8 cellular contexts compared by ENCODE assay signal in genomic region chr3:19946832-19947548, GRCh38. TPM values are rescaled to one million over a fixed set of nuclear protein-coding genes. Genes with fewer than 3 reads are reported as not detected.
DNase-seq lines count a peak whose midpoint lies in the region; ATAC-seq, FAIRE-seq and TF ChIP-seq lines count a peak whose summit lies in the region.

TSS of gene RAB5A (plus strand) at chr3:19947097. CDS start at chr3:19950899, 3,802 bp downstream.

- dilution Hi-C loops in IMR-90 (cut with HindIII; ENCODE audit: low sequenced_read_pairs, unreplicated experiment) (no loop called here), endothelial cell of umbilical vein (cut with MboI; ENCODE audit: extremely low pct_ligation_motif_present, low sequenced_read_pairs) (no loop called here)

- H3K27ac ChIP-seq in IMR-90 (ENCODE audit: insufficient read depth, low read length) (peak within 1 kb of the TSS; percentile 88), endothelial cell of umbilical vein (ENCODE audit: insufficient read depth, low read depth, low read length) (peak within 1 kb of the TSS; percentile 97)

- H4K5ac ChIP-seq in IMR-90 (ENCODE audit: low read depth, low read length): peak within 1 kb of the TSS; percentile 92

- intact Hi-C loops in IMR-90 (cut with micrococcal nuclease) (loop anchor here (1.0 to 5.0 kb wide), 3 partner anchors 58 to 240 kb away; partner anchors contain the start of genes KAT2B and SGO1), endothelial cell of umbilical vein (cut with micrococcal nuclease) (loop anchor here (1.0 to 5.0 kb wide), 8 partner anchors 58 to 1725 kb away; partner anchors contain the start of gene SGO1)

- peaks cover 5 to 19% of the 10 kb centered on the region in 2 experiments; a peak in 3 of 4 replicates for H3K79me1 ChIP-seq in IMR-90 (ENCODE audit: low read depth in 1 of 2, low read length in 2 of 2)

- H3K4me1 ChIP-seq in IMR-90 (ENCODE audit: control insufficient read depth, insufficient read depth, low read length): peaks cover 6% of the 10 kb centered on the region; the same call in 1 of the 2 replicates
- H3K4me1 ChIP-seq in endothelial cell of umbilical vein (ENCODE audit: control insufficient read depth, extremely low read depth, insufficient read depth, low read length): peaks cover 23% of the 10 kb centered on the region

- H2BK20ac ChIP-seq in IMR-90 (ENCODE audit: low read depth, low read length): no peak within 1 kb of the TSS

- no peaks in the 10 kb centered on the region for H3K27me3 ChIP-seq in IMR-90 (ENCODE audit: control insufficient read depth, insufficient read depth, low read length)
- H3K27me3 ChIP-seq in endothelial cell of umbilical vein (ENCODE audit: control insufficient read depth in 2 of 2, insufficient read depth in 2 of 2, low read length in 2 of 2): no peaks in the 10 kb centered on the region

- H3K4me2 ChIP-seq in IMR-90 (ENCODE audit: low read depth, low read length) (peak within 1 kb of the TSS; percentile 100), endothelial cell of umbilical vein (ENCODE audit: insufficient read depth, low read length) (peak within 1 kb of the TSS; percentile 99)

- CTCF ChIA-PET in IMR-90 (lab: Yijun Ruan, JAX) (no interaction called here), endothelial cell of umbilical vein (lab: Charles Lee) (interaction anchor here (0.6 kb wide), 1 partner anchor 81 kb away, joined by 3 read pairs; no protein-coding TSS in a partner anchor)

- peak within 1 kb of the TSS; percentile 89 for H2BK5ac ChIP-seq in IMR-90 (ENCODE audit: low read depth, low read length, poor library complexity, severe bottlenecking)

- POLR2A ChIA-PET in IMR-90 (lab: Charles Lee; ENCODE audit: unreplicated experiment) (no interaction called here), endothelial cell of umbilical vein (lab: Charles Lee) (interaction anchor here (1.2 kb wide), 1 partner anchor 58 kb away, joined by 3 read pairs; no protein-coding TSS in a partner anchor)

- H4K91ac ChIP-seq in IMR-90 (ENCODE audit: insufficient read depth, low read depth, low read length): peak within 1 kb of the TSS; percentile 85

- peak; percentile 94 for FAIRE-seq in endothelial cell of umbilical vein (lab: Jason Lieb, UNC)

- peak within 1 kb of the TSS; percentile 64 for H3K23ac ChIP-seq in IMR-90 (ENCODE audit: low read depth, low read length)

- 0% methylated on average over 6 of the region's 73 CpGs; no CpG with 5 or more reads in 1 of the 2 experiments for WGBS in IMR-90 (ENCODE audit: extremely low coverage in 2 of 2, insufficient read length in 1 of 2), 2 experiments

- TF ChIP-seq RAD21 in IMR-90 (IDR thresholded peaks at IDR 0.05; ENCODE audit: low read length): no peak

- H2BK15ac ChIP-seq in IMR-90 (ENCODE audit: low read depth, low read length): peak within 1 kb of the TSS; percentile 68; the same call in 1 of the 3 replicates

- H3K4ac ChIP-seq in IMR-90 (ENCODE audit: low read depth, low read length): peak within 1 kb of the TSS; percentile 87

- H3K4me3 ChIP-seq in IMR-90 (ENCODE audit: insufficient read depth, low read depth, low read length): peak within 1 kb of the TSS; percentile 95
- H3K4me3 ChIP-seq in endothelial cell of umbilical vein (replicated peaks in 1 of 3; ENCODE audit: insufficient read depth in 1 of 3, low read depth in 1 of 3, low read length in 3 of 3): peak within 1 kb of the TSS; percentile 88 to 100 (median 93)

- H2AFZ ChIP-seq in IMR-90 (replicated peaks; ENCODE audit: low read length, poor library complexity) (peak within 1 kb of the TSS; percentile 92), endothelial cell of umbilical vein (ENCODE audit: low read depth, low read length) (peak within 1 kb of the TSS; percentile 91)

- H2BK120ac ChIP-seq in IMR-90 (ENCODE audit: low read depth, low read length): peak within 1 kb of the TSS; percentile 74

- H3K9me3 ChIP-seq in IMR-90 (ENCODE audit: control insufficient read depth, insufficient read depth, low read length) (no peaks in the 10 kb centered on the region), endothelial cell of umbilical vein (replicated peaks; ENCODE audit: control insufficient read depth, insufficient read depth, low read length) (no peaks in the 10 kb centered on the region)

- peak within 1 kb of the TSS; percentile 95 for H3K14ac ChIP-seq in IMR-90 (replicated peaks; ENCODE audit: low read depth, low read length)

- in situ Hi-C loops in IMR-90 (cut with MboI; ENCODE audit: low sequenced_read_pairs): loop anchor here (10.0 kb wide), 1 partner anchor 238 kb away; the partner anchor contains the start of gene SGO1

- peak within 1 kb of the TSS; percentile 87 for H3K9ac ChIP-seq in IMR-90 (ENCODE audit: low read depth, low read length)
- H3K9ac ChIP-seq in endothelial cell of umbilical vein (replicated peaks; ENCODE audit: extremely low read depth, insufficient read depth, low read length): peak within 1 kb of the TSS; percentile 97

- H4K8ac ChIP-seq in IMR-90 (ENCODE audit: low read depth in 2 of 2, low read length in 2 of 2): peak within 1 kb of the TSS; percentile 91 to 98

- H3K18ac ChIP-seq in IMR-90 (ENCODE audit: low read depth, low read length): peak within 1 kb of the TSS; percentile 64

- BruUV-seq in IMR-90 (replicated peaks; lab: Mats Ljungman, UMichigan) (no TSS peak), endothelial cell of umbilical vein (replicated peaks; lab: Mats Ljungman, UMichigan) (no TSS peak)

- peak within 1 kb of the TSS; percentile 89 for H2AK5ac ChIP-seq in IMR-90 (ENCODE audit: low read depth, low read length)

- H3K79me2 ChIP-seq in endothelial cell of umbilical vein (ENCODE audit: control insufficient read depth, insufficient read depth, low read length): peaks cover 47% of the 10 kb centered on the region

- peak; percentile 97 for ATAC-seq in GM21528 (IDR thresholded peaks at IDR 0.05; ENCODE audit: low FRiP score, unreplicated experiment)
- ATAC-seq in IMR-90 (ENCODE audit: low read depth): peak; percentile 91

- TF ChIP-seq POLR2A in IMR-90 (IDR thresholded peaks at IDR 0.05; ENCODE audit: low read depth, low read length) (peak; percentile 87), endothelial cell of umbilical vein (IDR thresholded peaks at IDR 0.05; ENCODE audit: low read depth, low read length) (peak; percentile 80)

- H3K36me3 ChIP-seq in IMR-90 (ENCODE audit: control insufficient read depth, insufficient read depth, low read length): peaks cover 8% of the 10 kb centered on the region
- peaks cover 2 to 6% of the 10 kb centered on the region in 2 experiments for H3K36me3 ChIP-seq in endothelial cell of umbilical vein (ENCODE audit: control insufficient read depth in 2 of 2, extremely low read depth in 1 of 2, insufficient read depth in 2 of 2, low read length in 2 of 2)

- peak within 1 kb of the TSS; percentile 100 for H2AK9ac ChIP-seq in IMR-90 (replicated peaks; ENCODE audit: low read depth, low read length, poor library complexity)

- peaks cover 30% of the 10 kb centered on the region for H4K20me1 ChIP-seq in IMR-90 (ENCODE audit: insufficient read depth, low read length)
- no peaks in the 10 kb centered on the region for H4K20me1 ChIP-seq in endothelial cell of umbilical vein (replicated peaks; ENCODE audit: control insufficient read depth, extremely low read depth, insufficient read depth, low read length)

- DNase-seq in DMS 273 (lab: John Stamatoyannopoulos, UW; ENCODE audit: unreplicated experiment) (peak; percentile 97), IMR-90 (peak; percentile 98), OCI-M1 (lab: John Stamatoyannopoulos, UW) (peak; percentile 99), activated T-cell treated with anti-CD3 and anti-CD28 coated beads for 24 hours (ENCODE audit: low read depth) (peak; percentile 95), endothelial cell of umbilical vein (ENCODE audit: low read depth, low spot score) (peak; percentile 99), middle frontal gyrus (ENCODE audit: extremely low spot score, low spot score) (peak; percentile 96)
- peak; percentile 94 for DNase-seq in stimulated activated CD8-positive, alpha-beta memory T cell treated with anti-CD3 and anti-CD28 coated beads, Interleukin-2, amount 100 ng/mL, for 48 hours (ENCODE audit: low read depth in 2 of 2)

- H3K9me1 ChIP-seq in IMR-90 (ENCODE audit: insufficient read depth, low read length) (no peaks in the 10 kb centered on the region; the same call in 1 of the 2 replicates), endothelial cell of umbilical vein (replicated peaks; ENCODE audit: control insufficient read depth, extremely low read depth, insufficient read depth, low read length) (no peaks in the 10 kb centered on the region)

- TF ChIP-seq CTCF in IMR-90 (conservative IDR thresholded peaks at IDR 0.05; ENCODE audit: low read depth, low read length) (no peak), endothelial cell of umbilical vein (IDR thresholded peaks at IDR 0.05; ENCODE audit: extremely low read depth in 1 of 2, insufficient read depth in 1 of 2, low read depth in 1 of 2, low read length in 2 of 2) (no peak)

- peak within 1 kb of the TSS; percentile 63 for H3K56ac ChIP-seq in IMR-90 (ENCODE audit: extremely low read depth, insufficient read depth, low read length)

TF ChIP-seq in IMR-90, 13 proteins besides CTCF, POLR2A, EP300 and RAD21 (continues in another document):
- TF ChIP-seq FOS (IDR thresholded peaks at IDR 0.05; ENCODE audit: low read depth, low read length) (no peak), NFE2L2 (IDR thresholded peaks at IDR 0.05; ENCODE audit: low read depth, low read length) (no peak), MXI1 (IDR thresholded peaks at IDR 0.05; ENCODE audit: borderline replicate concordance, low read depth, low read length) (no peak), CEBPB (IDR thresholded peaks at IDR 0.05; ENCODE audit: low read depth, low read length) (no peak)

TF ChIP-seq in endothelial cell of umbilical vein, 7 proteins besides CTCF, POLR2A, EP300 and RAD21 (continues in another document):
- TF ChIP-seq MAX (IDR thresholded peaks at IDR 0.05; ENCODE audit: insufficient read depth, insufficient read length): peak; percentile 79
- no peak for TF ChIP-seq FOS (IDR thresholded peaks at IDR 0.05; ENCODE audit: borderline replicate concordance, insufficient read depth, low read length)

RNA-seq across cellular contexts. Expression of gene RAB5A, which starts in this region (rescaled TPM):
- total RNA-seq in IMR-90 (2012; rRNA removed) (46.4 and 82.8 TPM in 2 replicates), endothelial cell of umbilical vein (63.8 and 66.9 TPM in 2 replicates)
- polyA plus RNA-seq in IMR-90 (2012; rRNA removed) (33.3 and 37.2 TPM in 2 replicates), endothelial cell of umbilical vein (17.9 and 20.6 TPM in 2 replicates)
- 6.8 and 17.0 TPM in 2 replicates for polyA plus RNA-seq in IMR-90 (2012; cell fraction: cytosol; rRNA removed)
- 7.1 and 15.1 TPM in 2 replicates for polyA plus RNA-seq in IMR-90 (2012; cell fraction: nucleus; rRNA removed; ENCODE audit: low replicate concordance)
- 32.5 and 36.3 TPM in 2 replicates for polyA plus RNA-seq in endothelial cell of umbilical vein (2011; cell fraction: cytosol; rRNA removed)
- polyA plus RNA-seq in endothelial cell of umbilical vein (2011; cell fraction: nucleus; rRNA removed): 22.6 and 25.0 TPM in 2 replicates
- 44.2 and 54.4 TPM in 2 replicates for polyA plus RNA-seq in endothelial cell of umbilical vein (2012)
- polyA minus RNA-seq in endothelial cell of umbilical vein: 19.1 and 28.6 TPM in 2 replicates
- 30.6 TPM for polyA minus RNA-seq in endothelial cell of umbilical vein (2011; cell fraction: cytosol; rRNA and poly(A)+ RNA removed)
- 39.8 and 59.0 TPM in 2 replicates for polyA minus RNA-seq in endothelial cell of umbilical vein (2011; cell fraction: nucleus; rRNA and poly(A)+ RNA removed)

Comparison
In these comparisons a context has a peak if more than half of its experiments do, and no peak if none do; other contexts are left out.
1. Peak in every context shown above with its lines: DNase-seq, ATAC-seq, H3K4me3 ChIP-seq and H3K27ac ChIP-seq.